13 cellular contexts compared by ENCODE assay signal in genomic region chr16:72797606-72798005, GRCh38.
DNase-seq lines count a peak whose midpoint lies in the region; ATAC-seq and TF ChIP-seq lines count a peak whose summit lies in the region.
"Had no signal": no experiment of that assay in that cellular context is flagged by ENCODE, and none has a peak within 500 bp of the region (broad histone marks: within the 10 kb centered on the region; RNA-seq: fewer than 3 reads in every experiment).

No MANE protein-coding gene starts in this region.

- H3K27me3 ChIP-seq in heart left ventricle (no peaks in the 10 kb centered on the region), stomach smooth muscle (ENCODE audit: control insufficient read depth in 1 of 2, insufficient read depth in 2 of 2, low read length in 2 of 2) (no peaks in the 10 kb centered on the region)

- no peak for TF ChIP-seq CTCF in heart left ventricle (IDR thresholded peaks at IDR 0.05)

- H3K4me3 ChIP-seq in heart left ventricle, result no peak overlapping the region
- no peak overlapping the region for H3K4me3 ChIP-seq in stomach smooth muscle (ENCODE audit: low read length in 2 of 2)

- peak; percentile 13 for DNase-seq in NCI-H2196 (lab: John Stamatoyannopoulos, UW; ENCODE audit: unreplicated experiment)
- no peak for DNase-seq in NCI-H2196 treated with DMSO at 0.1 percent for 48 hours (lab: John Stamatoyannopoulos, UW; ENCODE audit: unreplicated experiment)
- peak; percentile 69 for DNase-seq in NCI-H1092 treated with DMSO at 0.1 percent for 48 hours (lab: John Stamatoyannopoulos, UW)
- peak in 4 of 5 donors; percentile 46 to 76 (median 60) for DNase-seq in heart left ventricle
- no peak for DNase-seq in activated T-cell treated with anti-CD3 and anti-CD28 coated beads, Interleukin-2, amount 50 U/mL, for 1 hour
- DNase-seq in SK-N-DZ (ENCODE audit: low spot score), result no peak
- DNase-seq in NCI-H1694 (lab: John Stamatoyannopoulos, UW), result no peak
- DNase-seq: ACHN; CD4-positive, alpha-beta T cell; GOT3; MV-4-11; NCI-H1694 treated with DMSO at 0.1 percent for 48 hours had no signal

- H3K4me1 ChIP-seq in heart left ventricle, result peaks cover 0 to 16% (median 2%) of the 10 kb centered on the region in 12 donors
- peaks cover 31% of the 10 kb centered on the region for H3K4me1 ChIP-seq in stomach smooth muscle (ENCODE audit: control insufficient read depth, insufficient read depth, low read length)

- ATAC-seq in heart left ventricle, result peak; percentile 90 to 95 (median 93)

- H3K9me3 ChIP-seq in heart left ventricle, result no peaks in the 10 kb centered on the region
- no peaks in the 10 kb centered on the region for H3K9me3 ChIP-seq in stomach smooth muscle (ENCODE audit: control insufficient read depth in 2 of 2, low read length in 2 of 2)

- WGBS in heart left ventricle, 4 donors, result 41 to 62% (median 53%) methylated on average over 3 of the region's 3 CpGs

- H3K36me3 ChIP-seq in heart left ventricle, result peaks cover 0 to 76% (median 62%) of the 10 kb centered on the region in 9 donors
- peaks cover 7 to 36% of the 10 kb centered on the region in 2 donors for H3K36me3 ChIP-seq in stomach smooth muscle (ENCODE audit: control insufficient read depth in 2 of 2, insufficient read depth in 2 of 2, low read length in 2 of 2)

- H3K9ac ChIP-seq in stomach smooth muscle (ENCODE audit: low read length in 2 of 2), result no peak overlapping the region

- H3K27ac ChIP-seq in heart left ventricle, result peak overlapping the region in 3 of 12 donors; percentile 18 to 63 (median 28)
- H3K27ac ChIP-seq in stomach smooth muscle (ENCODE audit: low read length), result peak overlapping the region; percentile 90

- intact Hi-C loops in heart left ventricle (cut with DNase I), result no loop called here

- TF ChIP-seq POLR2A in heart left ventricle (IDR thresholded peaks at IDR 0.05), result no peak

Comparison
In these comparisons a context has a peak if more than half of its experiments do, and no peak if none do; other contexts are left out.
1. DNase-seq: peak in NCI-H2196 (single experiment), NCI-H1092 treated with DMSO at 0.1 percent for 48 hours (single experiment) and heart left ventricle (4 of 5); none in NCI-H2196 treated with DMSO at 0.1 percent for 48 hours (single experiment), activated T-cell treated with anti-CD3 and anti-CD28 coated beads, Interleukin-2, amount 50 U/mL, for 1 hour (single experiment), SK-N-DZ (single experiment) and NCI-H1694 (single experiment).